ENCODE assay signal across 8 cellular contexts in the genomic region with DNA sequence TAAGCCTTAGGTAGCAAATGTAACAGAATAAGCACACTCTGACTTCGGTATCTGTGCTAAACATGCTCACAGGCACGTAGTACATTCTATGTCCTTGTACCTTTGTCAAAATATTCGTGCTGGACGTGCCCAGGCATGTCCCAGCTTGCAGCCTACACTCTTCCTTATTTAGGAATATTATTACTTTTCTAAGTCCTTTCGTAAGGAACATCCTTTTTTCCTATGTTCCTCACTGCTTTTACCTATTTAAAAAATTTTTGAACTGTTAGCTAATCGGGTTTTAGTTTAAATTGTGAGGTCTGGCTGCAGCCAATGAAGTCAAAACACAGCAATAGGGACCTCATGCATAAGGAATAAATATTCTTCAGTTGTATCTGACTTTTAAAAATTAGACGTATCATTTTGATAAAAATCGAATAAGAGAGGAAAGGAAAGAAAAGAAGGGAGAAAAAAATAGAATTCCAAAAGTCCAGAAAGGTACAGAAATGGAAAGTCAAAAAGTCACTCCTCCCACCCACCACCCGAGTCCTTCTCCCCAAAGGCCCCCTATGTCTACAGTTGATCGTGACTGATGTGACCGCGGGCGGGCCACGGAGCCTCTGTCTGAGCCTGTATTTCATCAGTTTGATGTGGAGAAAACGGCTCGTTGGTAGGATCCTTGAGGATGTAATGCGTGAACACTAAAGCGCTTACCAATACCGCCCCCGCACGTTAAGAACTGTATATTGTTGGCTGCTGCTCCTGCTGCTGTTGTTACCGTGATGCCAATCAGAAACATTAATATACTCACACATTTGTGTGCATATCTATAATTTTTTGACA. TPM values are rescaled to one million over a fixed set of nuclear protein-coding genes. Genes with fewer than 3 reads are reported as not detected.
DNase-seq lines count a peak whose midpoint lies in the region; ATAC-seq, FAIRE-seq and TF ChIP-seq lines count a peak whose summit lies in the region.

No MANE protein-coding gene starts in this region.

- no peaks in the 10 kb centered on the region for H3K27me3 ChIP-seq in prostate gland (replicated peaks; ENCODE audit: insufficient read depth)

- peaks cover 4% of the 10 kb centered on the region for H3K4me1 Mint-ChIP-seq in activated T-helper 17 cell treated with anti-CD3 and anti-CD28 coated beads, Interleukin-2, amount 50 U/mL, for 72 hours

- intact Hi-C loops in head of caudate nucleus (cut with DNase I), result loop anchor here (1.0 kb wide), 2 partner anchors 12 to 22 kb away; no protein-coding TSS in a partner anchor
- intact Hi-C loops in prostate gland (cut with DNase I), result loop anchor here (2.0 kb wide), 1 partner anchor 24 kb away; the partner anchor contains the start of gene UBC

- no peaks in the 10 kb centered on the region for H3K9me3 ChIP-seq in prostate gland

- ATAC-seq in GM21576 (IDR thresholded peaks at IDR 0.05; ENCODE audit: unreplicated experiment), result peak; percentile 35
- ATAC-seq in activated T-helper 17 cell treated with anti-CD3 and anti-CD28 coated beads, Interleukin-2, amount 50 U/mL, for 72 hours (replicated peaks), result peak; percentile 55

- under 1% methylated on average over 22 of the region's 22 CpGs for WGBS in prostate gland

- no peaks in the 10 kb centered on the region for H3K27me3 Mint-ChIP-seq in activated T-helper 17 cell treated with anti-CD3 and anti-CD28 coated beads, Interleukin-2, amount 50 U/mL, for 72 hours

- TF ChIP-seq CTCF in D721Med (IDR thresholded peaks at IDR 0.05; ENCODE audit: insufficient read depth, missing control alignments) (peak; percentile 57), prostate gland (IDR thresholded peaks at IDR 0.05) (peak in 3 of 4 experiments; percentile 30 to 64 (median 63))

- DNase-seq in D721Med (ENCODE audit: insufficient read length, low spot score), result no peak
- no peak for DNase-seq in Jurkat, Clone E6-1 (ENCODE audit: low read depth, low spot score)
- peak; percentile 39 to 86 (median 70) for DNase-seq in head of caudate nucleus
- peak; percentile 86 for DNase-seq in prostate gland (ENCODE audit: low spot score)
- no peak for DNase-seq in HPDE6-E6E7 (ENCODE audit: extremely low spot score)
- no peak for DNase-seq in cortex of kidney (lab: John Stamatoyannopoulos, UW)

- peak overlapping the region; percentile 93 to 95 for H3K27ac ChIP-seq in prostate gland

- H3K27ac Mint-ChIP-seq in activated T-helper 17 cell treated with anti-CD3 and anti-CD28 coated beads, Interleukin-2, amount 50 U/mL, for 72 hours, result no peak overlapping the region

- no peaks in the 10 kb centered on the region for H3K4me1 ChIP-seq in prostate gland (replicated peaks)

- no peak for TF ChIP-seq POLR2A in prostate gland (IDR thresholded peaks at IDR 0.05)

- H3K4me3 ChIP-seq in Jurkat, Clone E6-1 (ENCODE audit: low read length), result peak overlapping the region; percentile 64
- peak overlapping the region; percentile 32 to 36 for H3K4me3 ChIP-seq in prostate gland

- H3K36me3 Mint-ChIP-seq in activated T-helper 17 cell treated with anti-CD3 and anti-CD28 coated beads, Interleukin-2, amount 50 U/mL, for 72 hours (ENCODE audit: low read depth), result peaks cover 18% of the 10 kb centered on the region

- FAIRE-seq in D721Med (lab: Jason Lieb, UNC), result no peak

- H3K4me3 Mint-ChIP-seq in activated T-helper 17 cell treated with anti-CD3 and anti-CD28 coated beads, Interleukin-2, amount 50 U/mL, for 72 hours, result no peak overlapping the region

- H3K36me3 ChIP-seq in prostate gland, result no peaks in the 10 kb centered on the region

- H3K9me3 Mint-ChIP-seq in activated T-helper 17 cell treated with anti-CD3 and anti-CD28 coated beads, Interleukin-2, amount 50 U/mL, for 72 hours, result no peaks in the 10 kb centered on the region

RNA-seq across cellular contexts. Expression of gene UBC, which starts 24.4 kb away (rescaled TPM):
- 1,177 TPM for polyA plus RNA-seq in Jurkat, Clone E6-1 (2012; ENCODE audit: insufficient read depth, insufficient read length)
- total RNA-seq in activated T-helper 17 cell treated with anti-CD3 and anti-CD28 coated beads, Interleukin-2, amount 50 U/mL, for 72 hours, result 1,000 to 10,000 TPM in 1 of 2 donors, 100 to 1,000 TPM in 1; 955 to 1,030 TPM
- 1,000 to 10,000 TPM in 1 of 2 donors, 100 to 1,000 TPM in 1; 854 to 1,154 TPM for total RNA-seq in prostate gland

RNA-seq across cellular contexts. Expression of gene DHX37, which starts 50.1 kb away (rescaled TPM):
- 30.3 TPM for polyA plus RNA-seq in Jurkat, Clone E6-1 (2012; ENCODE audit: insufficient read depth, insufficient read length)
- total RNA-seq in activated T-helper 17 cell treated with anti-CD3 and anti-CD28 coated beads, Interleukin-2, amount 50 U/mL, for 72 hours, result 10 to 100 TPM; 25.0 to 48.1 TPM
- total RNA-seq in prostate gland, result 10 to 100 TPM in 1 of 2 donors, 1 to 10 TPM in 1; 9.8 to 15.8 TPM

RNA-seq across cellular contexts. Expression of gene BRI3BP, which starts 54.6 kb away (rescaled TPM):
- polyA plus RNA-seq in Jurkat, Clone E6-1 (2012; ENCODE audit: insufficient read depth, insufficient read length), result 18.2 TPM
- total RNA-seq in activated T-helper 17 cell treated with anti-CD3 and anti-CD28 coated beads, Interleukin-2, amount 50 U/mL, for 72 hours, result 10 to 100 TPM; 14.8 to 29.3 TPM
- total RNA-seq in prostate gland, result 1 to 10 TPM; 3.4 to 8.6 TPM

Comparison
In these comparisons a context has a peak if more than half of its experiments do, and no peak if none do; other contexts are left out.
1. DNase-seq: peak in head of caudate nucleus (42 of 42) and prostate gland (single experiment); none in D721Med (single experiment), Jurkat, Clone E6-1 (single experiment), HPDE6-E6E7 (single experiment) and cortex of kidney (single experiment).